ENCODE assay signal across 15 cellular contexts in the genomic region with DNA sequence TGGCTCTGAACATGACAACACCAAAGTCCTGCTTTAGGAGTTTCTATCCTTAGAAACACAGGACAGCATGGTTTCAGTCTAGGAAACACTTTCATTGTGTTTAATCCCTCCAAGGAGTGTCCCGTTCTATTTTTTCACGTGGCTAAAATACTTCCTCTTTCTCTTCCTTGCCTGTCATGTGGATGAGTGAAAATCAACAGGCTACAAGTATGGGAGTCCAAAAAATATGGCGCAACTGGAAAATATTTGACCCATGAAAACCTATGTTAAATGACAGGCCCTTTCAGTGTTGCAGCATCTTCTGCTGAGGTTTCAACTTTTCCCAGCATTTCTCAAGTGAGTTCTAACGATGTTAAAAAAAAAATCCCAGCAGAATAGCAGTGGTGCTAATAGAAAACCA.
DNase-seq lines count a peak whose midpoint lies in the region; ATAC-seq lines count a peak whose summit lies in the region.
"Had no signal": no experiment of that assay in that cellular context is flagged by ENCODE, and none has a peak within 500 bp of the region (broad histone marks: within the 10 kb centered on the region; RNA-seq: fewer than 3 reads in every experiment).

No MANE protein-coding gene starts in this region.

- no peaks in the 10 kb centered on the region for H3K36me3 Mint-ChIP-seq in stimulated activated effector memory CD8-positive, alpha-beta T cell treated with anti-CD3 and anti-CD28 coated beads, Interleukin-12 subunit alpha, Interleukin-12 subunit beta, amount 100 ng/mL, for 72 hours
- H3K36me3 Mint-ChIP-seq: activated CD8-positive, alpha-beta memory T cell treated with anti-CD3 and anti-CD28 coated beads, Interleukin-2, amount 10 ng/mL, durations not matched to agents 7 days and 5 days; brain; CD4-positive, CD25-positive, alpha-beta regulatory T cell had no signal

- H3K27ac Mint-ChIP-seq in stimulated activated effector memory CD8-positive, alpha-beta T cell treated with anti-CD3 and anti-CD28 coated beads, Interleukin-12 subunit alpha, Interleukin-12 subunit beta, amount 100 ng/mL, for 72 hours = no peak overlapping the region
- H3K27ac Mint-ChIP-seq: activated CD8-positive, alpha-beta memory T cell treated with anti-CD3 and anti-CD28 coated beads, Interleukin-2, amount 10 ng/mL, durations not matched to agents 7 days and 5 days; brain had no signal

- H3K27ac ChIP-seq in epithelial cell of prostate = peak overlapping the region; percentile 44
- H3K27ac ChIP-seq: suprapubic skin had no signal

- no peak for ATAC-seq in left lobe of liver
- no peak for ATAC-seq in stimulated activated effector memory CD8-positive, alpha-beta T cell treated with anti-CD3 and anti-CD28 coated beads, Interleukin-12 subunit alpha, Interleukin-12 subunit beta, amount 100 ng/mL, for 72 hours
- ATAC-seq: activated CD8-positive, alpha-beta memory T cell treated with anti-CD3 and anti-CD28 coated beads, Interleukin-2, amount 10 ng/mL, durations not matched to agents 7 days and 5 days had no signal

- DNase-seq in SIG-M5 treated with dmso at 0.1 percent for 504 hours (lab: John Stamatoyannopoulos, UW; ENCODE audit: unreplicated experiment) = peak; percentile 65
- no peak for DNase-seq in SIG-M5 (lab: John Stamatoyannopoulos, UW)
- no peak for DNase-seq in epithelial cell of prostate (ENCODE audit: low read depth, low spot score)
- peak; percentile 36 for DNase-seq in myocyte (ENCODE audit: low read depth)
- no peak for DNase-seq in left lobe of liver (ENCODE audit: low spot score)
- no peak for DNase-seq in NCI-H1694 (lab: John Stamatoyannopoulos, UW)
- DNase-seq in stimulated activated effector memory CD8-positive, alpha-beta T cell treated with anti-CD3 and anti-CD28 coated beads, Interleukin-12 subunit alpha, Interleukin-12 subunit beta, amount 100 ng/mL, for 72 hours (ENCODE audit: low spot score in 2 of 2) = no peak
- no peak for DNase-seq in amniotic stem cell (lab: John Stamatoyannopoulos, UW)
- DNase-seq: activated CD8-positive, alpha-beta memory T cell treated with anti-CD3 and anti-CD28 coated beads, Interleukin-2, amount 10 ng/mL, durations not matched to agents 7 days and 5 days; CD4-positive, CD25-positive, alpha-beta regulatory T cell; NCI-H2107; NCI-H69; T-helper 1 cell had no signal

- peaks cover 9% of the 10 kb centered on the region for H3K4me1 Mint-ChIP-seq in stimulated activated effector memory CD8-positive, alpha-beta T cell treated with anti-CD3 and anti-CD28 coated beads, Interleukin-12 subunit alpha, Interleukin-12 subunit beta, amount 100 ng/mL, for 72 hours
- H3K4me1 Mint-ChIP-seq: brain had no signal

- H3K4me3 Mint-ChIP-seq in stimulated activated effector memory CD8-positive, alpha-beta T cell treated with anti-CD3 and anti-CD28 coated beads, Interleukin-12 subunit alpha, Interleukin-12 subunit beta, amount 100 ng/mL, for 72 hours = no peak overlapping the region
- H3K4me3 Mint-ChIP-seq: activated CD8-positive, alpha-beta memory T cell treated with anti-CD3 and anti-CD28 coated beads, Interleukin-2, amount 10 ng/mL, durations not matched to agents 7 days and 5 days; brain; CD4-positive, CD25-positive, alpha-beta regulatory T cell had no signal

- H3K9me3 Mint-ChIP-seq in stimulated activated effector memory CD8-positive, alpha-beta T cell treated with anti-CD3 and anti-CD28 coated beads, Interleukin-12 subunit alpha, Interleukin-12 subunit beta, amount 100 ng/mL, for 72 hours = no peaks in the 10 kb centered on the region
- H3K9me3 Mint-ChIP-seq: brain; CD4-positive, CD25-positive, alpha-beta regulatory T cell had no signal

Comparison
In these comparisons a context has a peak if more than half of its experiments do, and no peak if none do; other contexts are left out.
1. DNase-seq: peak in SIG-M5 treated with dmso at 0.1 percent for 504 hours (single experiment) and myocyte (single experiment); none in SIG-M5 (single experiment), epithelial cell of prostate (single experiment), left lobe of liver (single experiment), NCI-H1694 (single experiment), stimulated activated effector memory CD8-positive, alpha-beta T cell treated with anti-CD3 and anti-CD28 coated beads, Interleukin-12 subunit alpha, Interleukin-12 subunit beta, amount 100 ng/mL, for 72 hours (0 of 2) and amniotic stem cell (single experiment).